Comparison of ENCODE assay signal across 1 cellular context in genomic region chr5:167696558-167697314, GRCh38.
TF ChIP-seq lines count a peak whose summit lies in the region.

No MANE protein-coding gene starts in this region.

TF ChIP-seq in WTC11, 78 proteins besides CTCF, POLR2A, EP300 and RAD21:
- TF ChIP-seq CREM (CRISPR knock-in tag; IDR thresholded peaks at IDR 0.05) (no peak), E2F1 (CRISPR knock-in tag; IDR thresholded peaks at IDR 0.05) (no peak), ZNF396 (CRISPR knock-in tag; IDR thresholded peaks at IDR 0.05; ENCODE audit: borderline replicate concordance) (no peak), EMX1 (CRISPR knock-in tag; IDR thresholded peaks at IDR 0.05) (no peak), ZNF219 (CRISPR knock-in tag; IDR thresholded peaks at IDR 0.05; ENCODE audit: borderline replicate concordance) (no peak), GRHL2 (CRISPR knock-in tag; IDR thresholded peaks at IDR 0.05; ENCODE audit: insufficient replicate concordance, severe bottlenecking) (no peak), TEAD4 (CRISPR knock-in tag; IDR thresholded peaks at IDR 0.05) (no peak), SP1 (CRISPR knock-in tag; conservative IDR thresholded peaks at IDR 0.05) (no peak), NFE2L1 (CRISPR knock-in tag; IDR thresholded peaks at IDR 0.05) (no peak)
- TF ChIP-seq, protein P1, sequence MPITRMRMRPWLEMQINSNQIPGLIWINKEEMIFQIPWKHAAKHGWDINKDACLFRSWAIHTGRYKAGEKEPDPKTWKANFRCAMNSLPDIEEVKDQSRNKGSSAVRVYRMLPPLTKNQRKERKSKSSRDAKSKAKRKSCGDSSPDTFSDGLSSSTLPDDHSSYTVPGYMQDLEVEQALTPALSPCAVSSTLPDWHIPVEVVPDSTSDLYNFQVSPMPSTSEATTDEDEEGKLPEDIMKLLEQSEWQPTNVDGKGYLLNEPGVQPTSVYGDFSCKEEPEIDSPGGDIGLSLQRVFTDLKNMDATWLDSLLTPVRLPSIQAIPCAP (CRISPR knock-in tag; IDR thresholded peaks at IDR 0.05), result no peak
TF ChIP-seq in WTC11: peak in this region for 0.
